In genomic region chr12:132506730-132507538, GRCh38 we compare ENCODE assay signal across 8 cellular contexts. TPM values are rescaled to one million over a fixed set of nuclear protein-coding genes. Genes with fewer than 3 reads are reported as not detected.
DNase-seq lines count a peak whose midpoint lies in the region; ATAC-seq, FAIRE-seq and TF ChIP-seq lines count a peak whose summit lies in the region.

No MANE protein-coding gene starts in this region.

- no peak for TF ChIP-seq POLR2A in H1 (IDR thresholded peaks at IDR 0.05; ENCODE audit: control extremely low read depth in 1 of 2, low read depth in 2 of 2, low read length in 2 of 2)

- H4K20me1 ChIP-seq in H1 (replicated peaks in 1 of 2; ENCODE audit: control insufficient read depth in 1 of 2, insufficient read depth in 2 of 2, low read length in 2 of 2): peaks cover 43 to 46% of the 10 kb centered on the region in 2 experiments

- no peak for TF ChIP-seq EP300 in H1 (IDR thresholded peaks at IDR 0.05; ENCODE audit: borderline replicate concordance in 1 of 2, low read depth in 2 of 2, low read length in 2 of 2)

- H2BK5ac ChIP-seq in H1 (ENCODE audit: low read depth, low read length): no peak overlapping the region

- ATAC-seq in HG03432 (IDR thresholded peaks at IDR 0.05; ENCODE audit: unreplicated experiment): peak; percentile 70
- ATAC-seq in stimulated activated effector memory CD8-positive, alpha-beta T cell treated with anti-CD3 and anti-CD28 coated beads, Interleukin-12 subunit alpha, Interleukin-12 subunit beta, amount 100 ng/mL, for 72 hours: peak; percentile 76
- ATAC-seq in GM18867 (IDR thresholded peaks at IDR 0.05; ENCODE audit: unreplicated experiment): no peak
- no peak for ATAC-seq in GM19467 (IDR thresholded peaks at IDR 0.05; ENCODE audit: unreplicated experiment)

- no peak overlapping the region for H2BK120ac ChIP-seq in H1 (replicated peaks; ENCODE audit: low read depth, low read length)

- H3K36me3 Mint-ChIP-seq in stimulated activated effector memory CD8-positive, alpha-beta T cell treated with anti-CD3 and anti-CD28 coated beads, Interleukin-12 subunit alpha, Interleukin-12 subunit beta, amount 100 ng/mL, for 72 hours: peaks cover 2% of the 10 kb centered on the region

- H3K4me1 ChIP-seq in H1 (replicated peaks in 1 of 4; ENCODE audit: control insufficient read depth in 3 of 4, insufficient read depth in 4 of 4, low read length in 3 of 4): peaks cover 0 to 32% (median 11%) of the 10 kb centered on the region in 4 experiments; a peak in 6 of 7 replicates
- peaks cover 36% of the 10 kb centered on the region for H3K4me1 ChIP-seq in muscle layer of colon (ENCODE audit: insufficient read depth, low read length)

- H3K27ac Mint-ChIP-seq in stimulated activated effector memory CD8-positive, alpha-beta T cell treated with anti-CD3 and anti-CD28 coated beads, Interleukin-12 subunit alpha, Interleukin-12 subunit beta, amount 100 ng/mL, for 72 hours: peak overlapping the region; percentile 52

- H3K9me3 Mint-ChIP-seq in stimulated activated effector memory CD8-positive, alpha-beta T cell treated with anti-CD3 and anti-CD28 coated beads, Interleukin-12 subunit alpha, Interleukin-12 subunit beta, amount 100 ng/mL, for 72 hours: no peaks in the 10 kb centered on the region

- H2AK5ac ChIP-seq in H1 (ENCODE audit: low read depth, low read length): no peak overlapping the region

- H2AFZ ChIP-seq in H1 (ENCODE audit: low read length): no peak overlapping the region

- no peak overlapping the region for H2BK20ac ChIP-seq in H1 (ENCODE audit: low read length)

- peaks cover 25% of the 10 kb centered on the region for H3K79me1 ChIP-seq in H1 (ENCODE audit: low read depth, low read length)

- no peak overlapping the region for H2BK15ac ChIP-seq in H1 (ENCODE audit: low read length)

- H3K4me1 Mint-ChIP-seq in stimulated activated effector memory CD8-positive, alpha-beta T cell treated with anti-CD3 and anti-CD28 coated beads, Interleukin-12 subunit alpha, Interleukin-12 subunit beta, amount 100 ng/mL, for 72 hours: peaks cover 52% of the 10 kb centered on the region

- H3K36me3 ChIP-seq in H1 (ENCODE audit: control insufficient read depth in 2 of 4, insufficient read depth in 4 of 4, low read length in 3 of 4) (peaks cover 0 to 10% (median 0%) of the 10 kb centered on the region in 4 experiments; a peak in 1 of 8 replicates), muscle layer of colon (ENCODE audit: insufficient read depth, low read length) (no peaks in the 10 kb centered on the region)

- no peak for FAIRE-seq in H1 (lab: Jason Lieb, UNC)

- 81% methylated on average over 33 of the region's 36 CpGs; no CpG with 5 or more reads in 1 of the 2 experiments for WGBS in H1 (ENCODE audit: extremely low coverage in 1 of 2, insufficient coverage in 1 of 2, insufficient read length in 1 of 2, insufficient replicate concordance in 2 of 2, low coverage in 1 of 2, low lambda C conversion rate in 2 of 2, missing lambda C conversion rate in 1 of 2), 2 experiments

- no peak overlapping the region for H4K8ac ChIP-seq in H1 (ENCODE audit: extremely low read depth, insufficient read depth, low read length)

- no peaks in the 10 kb centered on the region; a peak in 1 of 7 replicates for H3K27me3 ChIP-seq in H1 (replicated peaks in 1 of 4; ENCODE audit: control insufficient read depth in 3 of 4, extremely low read depth in 1 of 4, insufficient read depth in 3 of 4, low read length in 3 of 4)
- H3K27me3 ChIP-seq in muscle layer of colon (ENCODE audit: control insufficient read depth in 1 of 2, insufficient read depth in 2 of 2, low read length in 2 of 2): no peaks in the 10 kb centered on the region

- H4K91ac ChIP-seq in H1 (replicated peaks; ENCODE audit: insufficient read length, low read length): no peak overlapping the region

- H3K9ac ChIP-seq in H1 (replicated peaks in 1 of 4; ENCODE audit: extremely low read depth in 1 of 4, low read depth in 3 of 4, low read length in 3 of 4) (no peak overlapping the region), muscle layer of colon (ENCODE audit: low read length) (no peak overlapping the region)

- H3K79me2 ChIP-seq in H1 (ENCODE audit: control insufficient read depth in 1 of 2, insufficient read depth in 2 of 2, low read length in 2 of 2): peaks cover 0 to 36% of the 10 kb centered on the region in 2 experiments; a peak in 1 of 4 replicates

- POLR2A ChIA-PET in H1 (lab: Charles Lee; ENCODE audit: partially characterized antibody): interaction anchor here (1.0 to 1.6 kb wide), 3 partner anchors 15 to 53 kb away, joined by 3 to 4 read pairs (median 3); no protein-coding TSS in a partner anchor

- no peak overlapping the region for H3K14ac ChIP-seq in H1 (ENCODE audit: insufficient read length)

- H3K4me3 Mint-ChIP-seq in stimulated activated effector memory CD8-positive, alpha-beta T cell treated with anti-CD3 and anti-CD28 coated beads, Interleukin-12 subunit alpha, Interleukin-12 subunit beta, amount 100 ng/mL, for 72 hours: no peak overlapping the region

- H3K27ac ChIP-seq in H1 (ENCODE audit: low read depth, low read length): no peak overlapping the region
- H3K27ac ChIP-seq in muscle layer of colon (ENCODE audit: low read depth, low read length): peak overlapping the region; percentile 1

- no peaks in the 10 kb centered on the region for H3K9me3 ChIP-seq in H1 (ENCODE audit: insufficient read depth in 2 of 2, low read depth in 1 of 2, low read length in 1 of 2)
- no peaks in the 10 kb centered on the region for H3K9me3 ChIP-seq in muscle layer of colon (ENCODE audit: low read length)

- no peak for TF ChIP-seq RAD21 in H1 (IDR thresholded peaks at IDR 0.05 in 1 of 2, conservative IDR thresholded peaks at IDR 0.05 in 1 of 2; ENCODE audit: low read depth in 2 of 2, low read length in 2 of 2)

- H3K23ac ChIP-seq in H1 (ENCODE audit: insufficient read length): no peak overlapping the region

- H4K5ac ChIP-seq in H1 (ENCODE audit: insufficient read length, low read depth, low read length): no peak overlapping the region

- H2BK12ac ChIP-seq in H1 (ENCODE audit: low read depth, low read length): no peak overlapping the region

- H3K56ac ChIP-seq in H1 (replicated peaks; ENCODE audit: insufficient read length, low read depth, low read length): no peak overlapping the region

- DNase-seq in DMS79 treated with DMSO at 0.1 percent for 48 hours (lab: John Stamatoyannopoulos, UW) (peak; percentile 67), H1 (ENCODE audit: low read depth in 1 of 2, low spot score in 2 of 2) (no peak)
- DNase-seq in activated CD4-positive, alpha-beta T cell treated with anti-CD3 and anti-CD28 coated beads, Interleukin-2, amount 50 U/mL, for 48 hours: peak; percentile 75 to 77
- DNase-seq in stimulated activated effector memory CD8-positive, alpha-beta T cell treated with anti-CD3 and anti-CD28 coated beads, Interleukin-12 subunit alpha, Interleukin-12 subunit beta, amount 100 ng/mL, for 72 hours (ENCODE audit: low spot score in 2 of 2): peak in 1 of 2 donors; percentile 66

- H3K18ac ChIP-seq in H1 (ENCODE audit: extremely low read depth, low read length): peak overlapping the region; percentile 24; the same call in 1 of the 2 replicates

- H3K4ac ChIP-seq in H1 (replicated peaks; ENCODE audit: insufficient read length, low read depth, low read length): no peak overlapping the region

- H3K23me2 ChIP-seq in H1 (ENCODE audit: low read depth, low read length): no peaks in the 10 kb centered on the region

- H3K4me2 ChIP-seq in H1 (ENCODE audit: insufficient read depth in 1 of 2, low read depth in 2 of 2, low read length in 2 of 2): no peak overlapping the region

- TF ChIP-seq CTCF in H1 (IDR thresholded peaks at IDR 0.05; ENCODE audit: control extremely low read depth in 1 of 3, insufficient read depth in 1 of 3, low read depth in 1 of 3, low read length in 3 of 3): no peak

- no peak overlapping the region for H3K4me3 ChIP-seq in H1 (ENCODE audit: extremely low read depth in 1 of 4, insufficient read depth in 2 of 4, low read depth in 3 of 4, low read length in 4 of 4)
- peak overlapping the region in 1 of 2 donors; percentile 11 for H3K4me3 ChIP-seq in muscle layer of colon (ENCODE audit: low read depth in 1 of 2, low read length in 2 of 2)

- CTCF ChIA-PET in H1 (lab: Charles Lee; ENCODE audit: partially characterized antibody): interaction anchor here (0.8 to 4.8 kb wide), 18 partner anchors 8 to 122 kb away, joined by 3 to 26 read pairs (median 4); no protein-coding TSS in a partner anchor

TF ChIP-seq in H1, 55 proteins besides CTCF, POLR2A, EP300 and RAD21 (continues in another document):
- TF ChIP-seq SAP30 (IDR thresholded peaks at IDR 0.05; ENCODE audit: insufficient read depth, insufficient replicate concordance, low read length) (no peak), RNF2 (IDR thresholded peaks at IDR 0.05; ENCODE audit: borderline replicate concordance, low read depth, low read length, missing control alignments, poor library complexity, severe bottlenecking) (no peak), TEAD4 (IDR thresholded peaks at IDR 0.05; ENCODE audit: low read depth, low read length) (no peak), SIRT6 (IDR thresholded peaks at IDR 0.05; ENCODE audit: low read length) (no peak), EZH2 (IDR thresholded peaks at IDR 0.05; ENCODE audit: low read depth, low read length, severe bottlenecking) (no peak), POU5F1 (IDR thresholded peaks at IDR 0.05; ENCODE audit: low read depth, low read length) (no peak), RFX5 (IDR thresholded peaks at IDR 0.05; ENCODE audit: borderline replicate concordance, low read depth, low read length) (no peak), RXRA (IDR thresholded peaks at IDR 0.05; ENCODE audit: insufficient read depth, low read depth, low read length) (no peak), KDM4A (IDR thresholded peaks at IDR 0.05; ENCODE audit: low read depth, low read length, severe bottlenecking) (no peak), BACH1 (IDR thresholded peaks at IDR 0.05; ENCODE audit: low read length) (no peak), MAX (IDR thresholded peaks at IDR 0.05) (no peak), HDAC2 (IDR thresholded peaks at IDR 0.05; ENCODE audit: borderline replicate concordance in 1 of 2, low read depth in 2 of 2, low read length in 2 of 2) (no peak), CTBP2 (IDR thresholded peaks at IDR 0.05; ENCODE audit: borderline replicate concordance, insufficient read depth, insufficient read length, low read length) (no peak)

RNA-seq across cellular contexts. Expression of gene FBRSL1, which starts 17.0 kb away (rescaled TPM):
- total RNA-seq in H1 (2021; fragmentation: NEBNext Ultra II Directional; extraction: Animal tissue kit (Norgen Biotek cat#: 25700)): 109 and 123 TPM in 2 replicates
- polyA plus RNA-seq in H1 (2011; rRNA removed): 18.4 and 78.9 TPM in 2 replicates
- 13.8 TPM for polyA plus RNA-seq in H1 (2011; cell fraction: cytosol; rRNA removed)
- polyA plus RNA-seq in H1 (2011; cell fraction: nucleus; rRNA removed): 51.7 TPM
- polyA plus RNA-seq in H1 (2012, experiment 1 of 2): 70.6 to 100 TPM (median 74.4 TPM) in 4 replicates
- polyA plus RNA-seq in H1 (2012, experiment 2 of 2): 111 TPM
- polyA plus RNA-seq in H1 (2013, experiment 1 of 2): 79.0 TPM
- polyA plus RNA-seq in H1 (2013, experiment 2 of 2): 73.0 TPM
- polyA minus RNA-seq in H1 (2011; rRNA and poly(A)+ RNA removed): 1.7 and 39.3 TPM in 2 replicates
- 52.3 TPM for polyA minus RNA-seq in H1 (2011; cell fraction: cytosol; rRNA and poly(A)+ RNA removed)
- polyA minus RNA-seq in H1 (2011; cell fraction: nucleus; rRNA and poly(A)+ RNA removed): 28.5 TPM

Comparison
In these comparisons a context has a peak if more than half of its experiments do, and no peak if none do; other contexts are left out.
1. DNase-seq: peak in DMS79 treated with DMSO at 0.1 percent for 48 hours (single experiment) and activated CD4-positive, alpha-beta T cell treated with anti-CD3 and anti-CD28 coated beads, Interleukin-2, amount 50 U/mL, for 48 hours (2 of 2); none in H1 (0 of 2).
2. ATAC-seq: peak in HG03432 (single experiment) and stimulated activated effector memory CD8-positive, alpha-beta T cell treated with anti-CD3 and anti-CD28 coated beads, Interleukin-12 subunit alpha, Interleukin-12 subunit beta, amount 100 ng/mL, for 72 hours (single experiment); none in GM18867 (single experiment) and GM19467 (single experiment).